ENCODE assay signal across 12 cellular contexts in the genomic region with DNA sequence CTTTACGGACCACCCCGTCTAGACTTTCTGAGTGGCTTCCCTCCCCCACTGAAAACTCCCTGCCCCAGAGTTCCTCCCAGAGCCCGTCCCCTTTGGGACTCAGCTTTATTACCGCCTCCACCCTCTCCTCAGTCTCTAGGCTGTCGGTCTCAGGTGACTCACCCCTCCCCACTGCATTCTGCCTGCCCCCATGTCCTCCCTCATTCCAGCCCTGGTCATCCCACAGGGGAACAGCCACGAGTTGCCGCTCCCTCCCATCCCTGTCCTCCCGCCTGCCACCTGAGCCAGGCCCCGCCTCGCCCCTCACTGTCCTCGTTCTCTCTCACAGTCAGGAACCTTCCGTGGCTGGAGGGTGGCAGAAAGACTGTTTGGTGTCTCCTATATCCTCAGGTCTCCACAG. TPM values are rescaled to one million over a fixed set of nuclear protein-coding genes. Genes with fewer than 3 reads are reported as not detected.
A peak's percentile ranks its signal among the peaks of the same experiment; 100 is the strongest.
DNase-seq lines count a peak whose midpoint lies in the region; ATAC-seq and TF ChIP-seq lines count a peak whose summit lies in the region.
"Had no signal": no experiment of that assay in that cellular context is flagged by ENCODE, and none has a peak within 500 bp of the region (broad histone marks: within the 10 kb centered on the region; RNA-seq: fewer than 3 reads in every experiment).

No MANE protein-coding gene starts in this region.

- H3K4me1 Mint-ChIP-seq in activated naive CD4-positive, alpha-beta T cell treated with anti-CD3 and anti-CD28 coated beads, Interleukin-2, amount 10 ng/mL, durations not matched to agents 7 days and 5 days: no peaks in the 10 kb centered on the region

- H3K36me3 ChIP-seq in mucosa of rectum (ENCODE audit: control insufficient read depth in 2 of 2, insufficient read depth in 2 of 2, low read length in 2 of 2) (peaks cover 65 to 79% of the 10 kb centered on the region in 2 donors), vagina (peaks cover 0 to 91% of the 10 kb centered on the region in 2 donors), stomach (peaks cover 83 to 100% (median 100%) of the 10 kb centered on the region in 4 donors)

- TF ChIP-seq CTCF in vagina (IDR thresholded peaks at IDR 0.05) (no peak), coronary artery (IDR thresholded peaks at IDR 0.05) (no peak), stomach (IDR thresholded peaks at IDR 0.05) (no peak)

- TF ChIP-seq EP300 in stomach (IDR thresholded peaks at IDR 0.05): no peak

- CTCF ChIA-PET in activated naive CD4-positive, alpha-beta T cell treated with anti-CD3 and anti-CD28 coated beads, Interleukin-2, amount 10 ng/mL, durations not matched to agents 7 days and 5 days (lab: Charles Lee): no interaction called here

- no peak overlapping the region for H3K4me3 Mint-ChIP-seq in activated naive CD4-positive, alpha-beta T cell treated with anti-CD3 and anti-CD28 coated beads, Interleukin-2, amount 10 ng/mL, durations not matched to agents 7 days and 5 days
- H3K4me3 Mint-ChIP-seq: naive thymus-derived CD4-positive, alpha-beta T cell had no signal

- intact Hi-C loops in vagina (cut with DNase I): no loop called here
- intact Hi-C loops in stomach (cut with DNase I; ENCODE audit: low total_unique reads): loop anchor here (10.0 kb wide), 1 partner anchor 207 kb away; no protein-coding TSS in a partner anchor

- H3K36me3 Mint-ChIP-seq in activated naive CD4-positive, alpha-beta T cell treated with anti-CD3 and anti-CD28 coated beads, Interleukin-2, amount 10 ng/mL, durations not matched to agents 7 days and 5 days: peaks cover 54% of the 10 kb centered on the region

- no peaks in the 10 kb centered on the region for H3K27me3 Mint-ChIP-seq in activated naive CD4-positive, alpha-beta T cell treated with anti-CD3 and anti-CD28 coated beads, Interleukin-2, amount 10 ng/mL, durations not matched to agents 7 days and 5 days
- H3K27me3 Mint-ChIP-seq: naive thymus-derived CD4-positive, alpha-beta T cell had no signal

- H3K9ac ChIP-seq in mucosa of rectum (ENCODE audit: low read depth in 1 of 2, low read length in 2 of 2): peak overlapping the region in 1 of 2 donors; percentile 45

- no peaks in the 10 kb centered on the region for H3K27me3 ChIP-seq in mucosa of rectum (ENCODE audit: control insufficient read depth in 2 of 2, insufficient read depth in 2 of 2, low read length in 2 of 2)
- H3K27me3 ChIP-seq in vagina: no peaks in the 10 kb centered on the region
- H3K27me3 ChIP-seq in stomach: no peaks in the 10 kb centered on the region

- peak overlapping the region; percentile 31 for H3K27ac Mint-ChIP-seq in activated naive CD4-positive, alpha-beta T cell treated with anti-CD3 and anti-CD28 coated beads, Interleukin-2, amount 10 ng/mL, durations not matched to agents 7 days and 5 days

- H3K9me3 Mint-ChIP-seq in activated naive CD4-positive, alpha-beta T cell treated with anti-CD3 and anti-CD28 coated beads, Interleukin-2, amount 10 ng/mL, durations not matched to agents 7 days and 5 days: no peaks in the 10 kb centered on the region
- H3K9me3 Mint-ChIP-seq: naive thymus-derived CD4-positive, alpha-beta T cell had no signal

- H3K9me3 ChIP-seq in mucosa of rectum (ENCODE audit: control insufficient read depth in 2 of 2, low read length in 2 of 2) (no peaks in the 10 kb centered on the region), vagina (no peaks in the 10 kb centered on the region), stomach (no peaks in the 10 kb centered on the region)

- H3K4me1 ChIP-seq in mucosa of rectum (ENCODE audit: control insufficient read depth in 2 of 2, insufficient read depth in 2 of 2, low read length in 2 of 2): peaks cover 5 to 14% of the 10 kb centered on the region in 2 donors
- no peaks in the 10 kb centered on the region for H3K4me1 ChIP-seq in vagina
- H3K4me1 ChIP-seq in stomach: no peaks in the 10 kb centered on the region

- peak; percentile 56 for ATAC-seq in esophagus mucosa
- ATAC-seq: naive thymus-derived CD4-positive, alpha-beta T cell had no signal

- DNase-seq in activated naive CD4-positive, alpha-beta T cell treated with anti-CD3 and anti-CD28 coated beads, Interleukin-2, amount 10 ng/mL, durations not matched to agents 7 days and 5 days: no peak
- no peak for DNase-seq in activated naive CD4-positive, alpha-beta T cell treated with Interleukin-2 at 50 U/mL for 16 hours
- DNase-seq in vagina (ENCODE audit: extremely low spot score in 2 of 2) (no peak), coronary artery (ENCODE audit: low spot score) (no peak), stomach (no peak)
- no peak for DNase-seq in stimulated activated CD4-positive, alpha-beta T cell treated with anti-CD3 and anti-CD28 coated beads, Interleukin-2, amount 100 ng/mL, for 24 hours
- DNase-seq: activated CD8-positive, alpha-beta memory T cell treated with anti-CD3 and anti-CD28 coated beads, Interleukin-2, amount 50 U/mL, for 4 hours; MV-4-11; naive thymus-derived CD4-positive, alpha-beta T cell; NCI-H345 had no signal

- peak overlapping the region; percentile 49 to 56 for H3K27ac ChIP-seq in mucosa of rectum (ENCODE audit: low read depth in 2 of 2, low read length in 2 of 2)
- peak overlapping the region; percentile 24 for H3K27ac ChIP-seq in vagina
- H3K27ac ChIP-seq in coronary artery: no peak overlapping the region
- no peak overlapping the region for H3K27ac ChIP-seq in stomach

- peak overlapping the region in 1 of 2 donors; percentile 26 for H3K4me3 ChIP-seq in mucosa of rectum (ENCODE audit: low read length in 2 of 2)
- no peak overlapping the region for H3K4me3 ChIP-seq in vagina
- no peak overlapping the region for H3K4me3 ChIP-seq in coronary artery
- H3K4me3 ChIP-seq in stomach: no peak overlapping the region

- TF ChIP-seq POLR2A in vagina (IDR thresholded peaks at IDR 0.05): no peak
- TF ChIP-seq POLR2A in stomach (IDR thresholded peaks at IDR 0.05): no peak

- 76 to 85% (median 84%) methylated on average over 12 of the region's 12 CpGs for WGBS in stomach, 5 donors

RNA-seq across cellular contexts. Expression of a gene that starts 57.3 kb away (rescaled TPM):
- total RNA-seq in esophagus mucosa (93.2 TPM), vagina (90.4 TPM), stomach (100 to 1,000 TPM in 1 of 5 donors, 10 to 100 TPM in 4; 28.6 to 158 (median 74.5) TPM)
- polyA plus RNA-seq in stomach: 10 to 100 TPM; 41.5 to 77.2 (median 47.4) TPM

Comparison
In these comparisons a context has a peak if more than half of its experiments do, and no peak if none do; other contexts are left out.
1. H3K27ac ChIP-seq: peak in mucosa of rectum (2 of 2) and vagina (single experiment); none in coronary artery (0 of 2) and stomach (0 of 5).